Comparison of ENCODE assay signal across 1 cellular context in the genomic region with DNA sequence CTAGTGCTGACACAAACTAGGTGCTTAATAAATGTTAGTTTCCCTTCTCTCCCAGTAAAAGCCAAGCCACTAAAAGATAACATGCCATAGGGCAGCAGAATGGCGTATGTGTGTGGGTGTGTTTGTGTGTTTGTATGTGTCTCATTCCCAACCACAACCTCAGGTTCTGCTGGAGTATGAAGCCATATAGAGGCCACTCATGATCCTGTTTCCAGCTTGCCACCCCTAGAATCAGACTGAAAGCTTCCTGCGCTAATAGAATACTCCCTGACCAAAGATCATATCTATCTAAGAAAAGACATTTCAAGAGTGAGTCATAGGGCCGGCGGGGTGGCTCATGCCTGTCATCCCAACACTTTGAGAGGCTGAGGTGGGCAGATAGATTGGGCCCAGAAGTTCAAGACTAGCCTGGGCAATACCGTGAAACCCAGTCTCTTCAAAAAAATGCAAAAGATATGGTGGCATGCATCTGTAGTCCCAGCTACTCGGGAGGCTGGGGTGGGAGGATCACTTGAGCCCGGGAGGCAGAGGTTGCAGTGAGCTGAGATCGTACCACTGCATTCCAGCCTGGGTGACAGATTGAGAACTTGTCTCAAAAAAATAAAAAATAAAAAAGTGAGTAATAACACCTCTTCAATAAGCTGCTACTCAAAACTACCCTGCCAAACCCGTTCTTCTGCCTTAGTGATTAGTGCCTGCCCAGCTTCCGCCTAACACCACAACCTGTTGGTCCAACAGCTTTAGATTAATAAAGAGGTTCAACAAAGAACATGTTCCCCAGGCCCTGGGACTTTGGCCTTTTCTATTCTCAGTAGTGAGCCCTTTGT.
A peak's percentile ranks its signal among the peaks of the same experiment; 100 is the strongest.
TF ChIP-seq lines count a peak whose summit lies in the region.

No MANE protein-coding gene starts in this region.

TF ChIP-seq in SK-N-SH, 30 proteins besides CTCF, POLR2A, EP300 and RAD21 (continued from another document):
- TF ChIP-seq, protein P1, sequence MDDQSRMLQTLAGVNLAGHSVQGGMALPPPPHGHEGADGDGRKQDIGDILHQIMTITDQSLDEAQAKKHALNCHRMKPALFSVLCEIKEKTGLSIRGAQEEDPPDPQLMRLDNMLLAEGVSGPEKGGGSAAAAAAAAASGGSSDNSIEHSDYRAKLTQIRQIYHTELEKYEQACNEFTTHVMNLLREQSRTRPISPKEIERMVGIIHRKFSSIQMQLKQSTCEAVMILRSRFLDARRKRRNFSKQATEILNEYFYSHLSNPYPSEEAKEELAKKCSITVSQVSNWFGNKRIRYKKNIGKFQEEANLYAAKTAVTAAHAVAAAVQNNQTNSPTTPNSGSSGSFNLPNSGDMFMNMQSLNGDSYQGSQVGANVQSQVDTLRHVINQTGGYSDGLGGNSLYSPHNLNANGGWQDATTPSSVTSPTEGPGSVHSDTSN (IDR thresholded peaks at IDR 0.05), result peak; percentile 42
- TF ChIP-seq YY1 (IDR thresholded peaks at IDR 0.05; ENCODE audit: low read depth) (no peak), GABPA (IDR thresholded peaks at IDR 0.05; ENCODE audit: low read depth) (no peak), FOXJ3 (CRISPR knock-in tag; IDR thresholded peaks at IDR 0.05) (no peak), JUND (IDR thresholded peaks at IDR 0.05) (peak; percentile 76), ZBTB33 (IDR thresholded peaks at IDR 0.05; ENCODE audit: borderline replicate concordance, low read depth) (no peak), MEF2A (IDR thresholded peaks at IDR 0.05; ENCODE audit: borderline replicate concordance, low read depth) (no peak), TAF1 (IDR thresholded peaks at IDR 0.05; ENCODE audit: borderline replicate concordance, low read depth, low read length) (no peak), TEAD4 (IDR thresholded peaks at IDR 0.05; ENCODE audit: borderline replicate concordance, insufficient read depth) (no peak), RCOR1 (IDR thresholded peaks at IDR 0.05; ENCODE audit: low read length) (no peak), TCF12 (IDR thresholded peaks at IDR 0.05) (peak; percentile 34; the same call in 1 of the 2 replicates), POLR2AphosphoS5 (IDR thresholded peaks at IDR 0.05; ENCODE audit: low read depth, low read length) (no peak; the same call in 1 of the 2 replicates), SIN3A (IDR thresholded peaks at IDR 0.05; ENCODE audit: borderline replicate concordance, low read depth, low read length) (no peak), MXI1 (IDR thresholded peaks at IDR 0.05; ENCODE audit: low read depth, low read length) (no peak), RXRA (IDR thresholded peaks at IDR 0.05; ENCODE audit: borderline replicate concordance, low read depth) (no peak), FOSL2 (IDR thresholded peaks at IDR 0.05; ENCODE audit: borderline replicate concordance, low read depth) (peak; percentile 69; the same call in 1 of the 2 replicates), NFIC (IDR thresholded peaks at IDR 0.05; ENCODE audit: borderline replicate concordance) (no peak; the same call in 1 of the 2 replicates), RFX5 (IDR thresholded peaks at IDR 0.05; ENCODE audit: low read length) (no peak)
- TF ChIP-seq, protein P2, sequence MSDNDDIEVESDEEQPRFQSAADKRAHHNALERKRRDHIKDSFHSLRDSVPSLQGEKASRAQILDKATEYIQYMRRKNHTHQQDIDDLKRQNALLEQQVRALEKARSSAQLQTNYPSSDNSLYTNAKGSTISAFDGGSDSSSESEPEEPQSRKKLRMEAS (IDR thresholded peaks at IDR 0.05; ENCODE audit: low read depth), result 0 out of 2 replicates have a peak, but pooled peaks have one; percentile 32
- TF ChIP-seq, protein P3, sequence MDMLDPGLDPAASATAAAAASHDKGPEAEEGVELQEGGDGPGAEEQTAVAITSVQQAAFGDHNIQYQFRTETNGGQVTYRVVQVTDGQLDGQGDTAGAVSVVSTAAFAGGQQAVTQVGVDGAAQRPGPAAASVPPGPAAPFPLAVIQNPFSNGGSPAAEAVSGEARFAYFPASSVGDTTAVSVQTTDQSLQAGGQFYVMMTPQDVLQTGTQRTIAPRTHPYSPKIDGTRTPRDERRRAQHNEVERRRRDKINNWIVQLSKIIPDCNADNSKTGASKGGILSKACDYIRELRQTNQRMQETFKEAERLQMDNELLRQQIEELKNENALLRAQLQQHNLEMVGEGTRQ (IDR thresholded peaks at IDR 0.05; ENCODE audit: borderline replicate concordance, low read depth, low read length), result no peak
